Comparison of ENCODE assay signal across 17 cellular contexts in genomic region chr16:27994686-27995085, GRCh38.
"Had no signal": no experiment of that assay in that cellular context is flagged by ENCODE, and none has a peak within 500 bp of the region (broad histone marks: within the 10 kb centered on the region; RNA-seq: fewer than 3 reads in every experiment).

No MANE protein-coding gene starts in this region.

- H3K27me3 Mint-ChIP-seq: naive thymus-derived CD8-positive, alpha-beta T cell had no signal

- ATAC-seq: esophagus mucosa; heart right ventricle; left lobe of liver; mucosa of descending colon; naive thymus-derived CD8-positive, alpha-beta T cell; sciatic nerve had no signal

- H3K9me3 ChIP-seq: mucosa of descending colon, neutrophil had no signal

- H3K27ac ChIP-seq: heart right ventricle, neutrophil, skin epidermis had no signal

- H3K4me3 ChIP-seq: heart right ventricle, mucosa of descending colon, skin epidermis had no signal

- DNase-seq: effector memory CD4-positive, alpha-beta T cell; heart right ventricle; hypothalamus; mammary epithelial cell; naive thymus-derived CD8-positive, alpha-beta T cell; stimulated activated CD4-positive, alpha-beta T cell treated with anti-CD3 and anti-CD28 coated beads, Interleukin-12 subunit alpha, Interleukin-12 subunit beta, amount 100 ng/mL, for 4 hours; stimulated activated naive CD4-positive, alpha-beta T cell treated with Interleukin-2 at 50 U/mL for 16 hours; trophoblast cell had no signal

- H3K36me3 ChIP-seq: heart right ventricle, neutrophil had no signal

- H3K27me3 ChIP-seq: heart right ventricle, neutrophil had no signal

- FAIRE-seq: endometrium, frontal cortex, islet of Langerhans had no signal
